Comparison of ENCODE assay signal across 23 cellular contexts in genomic region chr10:58371473-58371872, GRCh38. TPM values are rescaled to one million over a fixed set of nuclear protein-coding genes. Genes with fewer than 3 reads are reported as not detected.
DNase-seq lines count a peak whose midpoint lies in the region; ATAC-seq, FAIRE-seq and TF ChIP-seq lines count a peak whose summit lies in the region.
"Had no signal": no experiment of that assay in that cellular context is flagged by ENCODE, and none has a peak within 500 bp of the region (broad histone marks: within the 10 kb centered on the region; RNA-seq: fewer than 3 reads in every experiment).

No MANE protein-coding gene starts in this region.

- TF ChIP-seq CTCF in psoas muscle (IDR thresholded peaks at IDR 0.05) (no peak), MM.1S (IDR thresholded peaks at IDR 0.05; ENCODE audit: low read length) (no peak), upper lobe of left lung (IDR thresholded peaks at IDR 0.05) (no peak)

- H3K79me2 ChIP-seq in MM.1S (ENCODE audit: low read length) = no peaks in the 10 kb centered on the region

- intact Hi-C loops in psoas muscle (cut with DNase I) = no loop called here

- no peaks in the 10 kb centered on the region for H4K20me1 ChIP-seq in MM.1S (ENCODE audit: insufficient read depth, low read length)
- H4K20me1 ChIP-seq: BLaER1 had no signal

- no peak for TF ChIP-seq EP300 in upper lobe of left lung (IDR thresholded peaks at IDR 0.05)

- H3K4me1 ChIP-seq in psoas muscle = peaks cover 15% of the 10 kb centered on the region
- H3K4me1 ChIP-seq in MM.1S (ENCODE audit: low read length) = peaks cover 6% of the 10 kb centered on the region
- H3K4me1 ChIP-seq in upper lobe of left lung = no peaks in the 10 kb centered on the region
- H3K4me1 ChIP-seq: BLaER1, Caco-2, HAP-1 had no signal

- no peak overlapping the region for H3K9ac ChIP-seq in MM.1S (ENCODE audit: low read length)
- H3K9ac ChIP-seq: BLaER1 had no signal

- H3K9me3 ChIP-seq in psoas muscle (no peaks in the 10 kb centered on the region), MM.1S (replicated peaks; ENCODE audit: insufficient read depth, low read length) (no peaks in the 10 kb centered on the region), upper lobe of left lung (no peaks in the 10 kb centered on the region)
- H3K9me3 ChIP-seq: BLaER1, Caco-2, HAP-1 had no signal

- no peaks in the 10 kb centered on the region for H3F3A ChIP-seq in MM.1S (ENCODE audit: insufficient read depth, low read length)

- H2AFZ ChIP-seq in MM.1S (ENCODE audit: low read length) = no peak overlapping the region

- peak; percentile 50 for FAIRE-seq in G401.6 (lab: Jason Lieb, UNC)
- FAIRE-seq: A204.1, GM12878, H54 had no signal

- no peaks in the 10 kb centered on the region for H3K27me3 ChIP-seq in psoas muscle (ENCODE audit: insufficient read depth in 3 of 3, low read length in 2 of 3)
- no peaks in the 10 kb centered on the region for H3K27me3 ChIP-seq in MM.1S (replicated peaks; ENCODE audit: insufficient read depth, low read length)
- H3K27me3 ChIP-seq in upper lobe of left lung = no peaks in the 10 kb centered on the region
- H3K27me3 ChIP-seq: BLaER1 had no signal

- DNase-seq in epidermal melanocyte (ENCODE audit: insufficient read length, low spot score) = peak; percentile 17
- peak; percentile 52 for DNase-seq in medulla oblongata (ENCODE audit: extremely low spot score)
- no peak for DNase-seq in psoas muscle
- no peak for DNase-seq in MM.1S
- no peak for DNase-seq in NCI-H2029 treated with DMSO at 0.1 percent for 48 hours (lab: John Stamatoyannopoulos, UW)
- DNase-seq in upper lobe of left lung = no peak
- DNase-seq: Caco-2; CD4-positive, CD25-positive, alpha-beta regulatory T cell; CD8-positive, alpha-beta T cell; DMS153; DND-41; GDM1; GOT3; HFFc6 had no signal

- TF ChIP-seq POLR2A in upper lobe of left lung (IDR thresholded peaks at IDR 0.05) = no peak

- H3K4me2 ChIP-seq in MM.1S (ENCODE audit: low read depth, low read length) = no peak overlapping the region
- H3K4me2 ChIP-seq: BLaER1 had no signal

- ATAC-seq in psoas muscle (no peak), GM18858 (IDR thresholded peaks at IDR 0.05; ENCODE audit: unreplicated experiment) (no peak), upper lobe of left lung (ENCODE audit: low FRiP score in 2 of 2) (no peak)
- ATAC-seq: CD8-positive, alpha-beta T cell; GM12878 had no signal

- peaks cover 0 to 20% of the 10 kb centered on the region in 2 donors for H3K36me3 ChIP-seq in psoas muscle (ENCODE audit: insufficient read depth in 1 of 2, low read depth in 1 of 2)
- no peaks in the 10 kb centered on the region for H3K36me3 ChIP-seq in MM.1S (replicated peaks; ENCODE audit: insufficient read depth, low read length)
- H3K36me3 ChIP-seq in upper lobe of left lung = no peaks in the 10 kb centered on the region
- H3K36me3 ChIP-seq: HAP-1 had no signal

- H3K4me3 ChIP-seq in psoas muscle = no peak overlapping the region
- H3K4me3 ChIP-seq in MM.1S (ENCODE audit: low read length) = no peak overlapping the region
- H3K4me3 ChIP-seq in upper lobe of left lung = no peak overlapping the region
- H3K4me3 ChIP-seq: BLaER1, GM12878, HAP-1 had no signal

- H3K27ac ChIP-seq in psoas muscle (peak overlapping the region; percentile 66), MM.1S (ENCODE audit: low read length) (no peak overlapping the region), upper lobe of left lung (no peak overlapping the region)
- H3K27ac ChIP-seq: 22Rv1, BLaER1, C4-2B had no signal

- H3K9me2 ChIP-seq in MM.1S (replicated peaks; ENCODE audit: insufficient read depth, low read length) = no peaks in the 10 kb centered on the region

RNA-seq across cellular contexts. Expression of gene TFAM, which starts 13.7 kb away (rescaled TPM):
- total RNA-seq in psoas muscle (10 to 100 TPM; 22.7 to 36.0 (median 30.2) TPM), upper lobe of left lung (10 to 100 TPM in 5 of 6 donors, 1 to 10 TPM in 1; 6.3 to 28.1 (median 16.2) TPM)
- 10 to 100 TPM; 10.0 to 24.4 (median 18.7) TPM for polyA plus RNA-seq in psoas muscle

RNA-seq across cellular contexts. Expression of gene UBE2D1, which starts 36.7 kb away (rescaled TPM):
- total RNA-seq in psoas muscle = 100 to 1,000 TPM in 1 of 4 donors, 10 to 100 TPM in 3; 36.6 to 115 (median 46.6) TPM
- polyA plus RNA-seq in psoas muscle = 100 to 1,000 TPM in 2 of 3 donors, 10 to 100 TPM in 1; 23.8 to 120 (median 104) TPM
- 10 to 100 TPM in 4 of 6 donors, 1 to 10 TPM in 2; 2.1 to 28.6 (median 16.4) TPM for total RNA-seq in upper lobe of left lung

Comparison
In these comparisons a context has a peak if more than half of its experiments do, and no peak if none do; other contexts are left out.
1. DNase-seq: peak in epidermal melanocyte (single experiment) and medulla oblongata (single experiment); none in psoas muscle (0 of 2), MM.1S (single experiment), NCI-H2029 treated with DMSO at 0.1 percent for 48 hours (single experiment) and upper lobe of left lung (0 of 2).